Comparison of ENCODE assay signal across 1 cellular context in the genomic region with DNA sequence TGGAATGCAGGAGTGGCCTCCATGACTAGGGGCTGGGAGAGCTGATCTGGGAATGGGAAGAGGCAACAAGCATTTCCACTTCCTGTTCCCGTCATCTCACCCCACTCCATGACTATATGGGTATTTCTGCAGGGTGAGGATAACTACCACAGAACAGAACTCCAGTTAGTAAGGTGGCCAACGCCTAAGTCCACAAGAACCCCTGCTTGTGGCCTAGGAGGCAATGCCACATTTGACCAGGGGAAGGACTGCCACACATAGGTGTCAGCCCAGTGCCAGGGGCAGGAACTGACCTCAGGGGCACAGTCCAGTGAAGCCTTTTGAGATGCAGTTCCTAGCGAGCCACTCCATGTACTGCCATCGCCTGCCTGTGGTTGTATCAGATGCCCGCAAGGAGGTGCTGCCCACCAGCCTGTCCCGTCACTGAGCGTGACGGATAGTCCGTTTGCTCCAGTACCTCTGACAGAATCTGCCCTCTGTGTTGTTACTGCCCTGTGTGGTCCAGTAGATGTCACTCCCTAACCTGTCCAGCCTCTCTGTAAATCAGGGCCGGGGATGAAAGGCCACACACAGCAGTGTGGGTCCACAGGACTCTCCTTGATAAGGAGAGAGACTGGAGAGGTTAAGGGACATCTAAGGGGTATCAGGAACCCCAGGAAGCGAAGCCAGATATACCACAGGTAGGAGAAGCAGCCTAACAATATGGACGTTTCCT.
TF ChIP-seq lines count a peak whose summit lies in the region.

No MANE protein-coding gene starts in this region.

TF ChIP-seq in HepG2, 621 proteins besides CTCF, POLR2A, EP300 and RAD21 (continued from another document and continues in another):
- peak; percentile 25; the same call in 1 of the 2 replicates for TF ChIP-seq ZFP1 (CRISPR knock-in tag; IDR thresholded peaks at IDR 0.05)
- TF ChIP-seq SSRP1 (CRISPR knock-in tag; IDR thresholded peaks at IDR 0.05), result peak; percentile 88; the same call in 1 of the 2 replicates
- TF ChIP-seq, protein P1, sequence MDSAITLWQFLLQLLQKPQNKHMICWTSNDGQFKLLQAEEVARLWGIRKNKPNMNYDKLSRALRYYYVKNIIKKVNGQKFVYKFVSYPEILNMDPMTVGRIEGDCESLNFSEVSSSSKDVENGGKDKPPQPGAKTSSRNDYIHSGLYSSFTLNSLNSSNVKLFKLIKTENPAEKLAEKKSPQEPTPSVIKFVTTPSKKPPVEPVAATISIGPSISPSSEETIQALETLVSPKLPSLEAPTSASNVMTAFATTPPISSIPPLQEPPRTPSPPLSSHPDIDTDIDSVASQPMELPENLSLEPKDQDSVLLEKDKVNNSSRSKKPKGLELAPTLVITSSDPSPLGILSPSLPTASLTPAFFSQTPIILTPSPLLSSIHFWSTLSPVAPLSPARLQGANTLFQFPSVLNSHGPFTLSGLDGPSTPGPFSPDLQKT (CRISPR knock-in tag; IDR thresholded peaks at IDR 0.05; ENCODE audit: borderline replicate concordance), result no peak
- TF ChIP-seq SMC3 (IDR thresholded peaks at IDR 0.05; ENCODE audit: low read length), result peak; percentile 90
- TF ChIP-seq, protein P2, sequence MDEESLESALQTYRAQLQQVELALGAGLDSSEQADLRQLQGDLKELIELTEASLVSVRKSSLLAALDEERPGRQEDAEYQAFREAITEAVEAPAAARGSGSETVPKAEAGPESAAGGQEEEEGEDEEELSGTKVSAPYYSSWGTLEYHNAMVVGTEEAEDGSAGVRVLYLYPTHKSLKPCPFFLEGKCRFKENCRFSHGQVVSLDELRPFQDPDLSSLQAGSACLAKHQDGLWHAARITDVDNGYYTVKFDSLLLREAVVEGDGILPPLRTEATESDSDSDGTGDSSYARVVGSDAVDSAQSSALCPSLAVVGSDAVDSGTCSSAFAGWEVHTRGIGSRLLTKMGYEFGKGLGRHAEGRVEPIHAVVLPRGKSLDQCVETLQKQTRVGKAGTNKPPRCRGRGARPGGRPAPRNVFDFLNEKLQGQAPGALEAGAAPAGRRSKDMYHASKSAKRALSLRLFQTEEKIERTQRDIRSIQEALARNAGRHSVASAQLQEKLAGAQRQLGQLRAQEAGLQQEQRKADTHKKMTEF (CRISPR knock-in tag; IDR thresholded peaks at IDR 0.05), result peak; percentile 51; the same call in 1 of the 2 replicates
- TF ChIP-seq, protein P3, sequence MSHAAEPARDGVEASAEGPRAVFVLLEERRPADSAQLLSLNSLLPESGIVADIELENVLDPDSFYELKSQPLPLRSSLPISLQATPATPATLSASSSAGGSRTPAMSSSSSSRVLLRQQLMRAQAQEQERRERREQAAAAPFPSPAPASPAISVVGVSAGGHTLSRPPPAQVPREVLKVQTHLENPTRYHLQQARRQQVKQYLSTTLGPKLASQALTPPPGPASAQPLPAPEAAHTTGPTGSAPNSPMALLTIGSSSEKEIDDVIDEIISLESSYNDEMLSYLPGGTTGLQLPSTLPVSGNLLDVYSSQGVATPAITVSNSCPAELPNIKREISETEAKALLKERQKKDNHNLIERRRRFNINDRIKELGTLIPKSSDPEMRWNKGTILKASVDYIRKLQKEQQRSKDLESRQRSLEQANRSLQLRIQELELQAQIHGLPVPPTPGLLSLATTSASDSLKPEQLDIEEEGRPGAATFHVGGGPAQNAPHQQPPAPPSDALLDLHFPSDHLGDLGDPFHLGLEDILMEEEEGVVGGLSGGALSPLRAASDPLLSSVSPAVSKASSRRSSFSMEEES (CRISPR knock-in tag; IDR thresholded peaks at IDR 0.05), result 0 out of 2 replicates have a peak, but pooled peaks have one; percentile 34
- peak; percentile 20; the same call in 1 of the 2 replicates for TF ChIP-seq GATA4 (IDR thresholded peaks at IDR 0.05; ENCODE audit: borderline replicate concordance, low read depth)
- TF ChIP-seq HNRNPUL1 (IDR thresholded peaks at IDR 0.05; ENCODE audit: low read depth, low read length), result no peak
- TF ChIP-seq, protein P4, sequence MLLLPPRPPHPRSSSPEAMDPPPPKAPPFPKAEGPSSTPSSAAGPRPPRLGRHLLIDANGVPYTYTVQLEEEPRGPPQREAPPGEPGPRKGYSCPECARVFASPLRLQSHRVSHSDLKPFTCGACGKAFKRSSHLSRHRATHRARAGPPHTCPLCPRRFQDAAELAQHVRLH (CRISPR knock-in tag; IDR thresholded peaks at IDR 0.05; ENCODE audit: borderline replicate concordance, low read depth), result peak; percentile 51; the same call in 1 of the 2 replicates
- TF ChIP-seq, protein P5, sequence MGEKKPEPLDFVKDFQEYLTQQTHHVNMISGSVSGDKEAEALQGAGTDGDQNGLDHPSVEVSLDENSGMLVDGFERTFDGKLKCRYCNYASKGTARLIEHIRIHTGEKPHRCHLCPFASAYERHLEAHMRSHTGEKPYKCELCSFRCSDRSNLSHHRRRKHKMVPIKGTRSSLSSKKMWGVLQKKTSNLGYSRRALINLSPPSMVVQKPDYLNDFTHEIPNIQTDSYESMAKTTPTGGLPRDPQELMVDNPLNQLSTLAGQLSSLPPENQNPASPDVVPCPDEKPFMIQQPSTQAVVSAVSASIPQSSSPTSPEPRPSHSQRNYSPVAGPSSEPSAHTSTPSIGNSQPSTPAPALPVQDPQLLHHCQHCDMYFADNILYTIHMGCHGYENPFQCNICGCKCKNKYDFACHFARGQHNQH (CRISPR knock-in tag; IDR thresholded peaks at IDR 0.05), result peak; percentile 59
- TF ChIP-seq HMG20B (CRISPR knock-in tag; conservative IDR thresholded peaks at IDR 0.05), result peak; percentile 77
- TF ChIP-seq POGZ (CRISPR knock-in tag; IDR thresholded peaks at IDR 0.05), result peak; percentile 55
- TF ChIP-seq TMF1 (CRISPR knock-in tag; IDR thresholded peaks at IDR 0.05; ENCODE audit: low read depth), result 0 out of 2 replicates have a peak, but pooled peaks have one; percentile 50
- TF ChIP-seq MIER3 (CRISPR knock-in tag; IDR thresholded peaks at IDR 0.05; ENCODE audit: borderline replicate concordance), result peak; percentile 37; the same call in 1 of the 2 replicates
- TF ChIP-seq, protein P6, sequence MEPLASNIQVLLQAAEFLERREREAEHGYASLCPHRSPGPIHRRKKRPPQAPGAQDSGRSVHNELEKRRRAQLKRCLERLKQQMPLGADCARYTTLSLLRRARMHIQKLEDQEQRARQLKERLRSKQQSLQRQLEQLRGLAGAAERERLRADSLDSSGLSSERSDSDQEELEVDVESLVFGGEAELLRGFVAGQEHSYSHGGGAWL (CRISPR knock-in tag; IDR thresholded peaks at IDR 0.05), result peak; percentile 61; the same call in 1 of the 2 replicates
- peak; percentile 63; the same call in 1 of the 2 replicates for TF ChIP-seq ZBTB38 (CRISPR knock-in tag; IDR thresholded peaks at IDR 0.05)
- TF ChIP-seq, protein P7, sequence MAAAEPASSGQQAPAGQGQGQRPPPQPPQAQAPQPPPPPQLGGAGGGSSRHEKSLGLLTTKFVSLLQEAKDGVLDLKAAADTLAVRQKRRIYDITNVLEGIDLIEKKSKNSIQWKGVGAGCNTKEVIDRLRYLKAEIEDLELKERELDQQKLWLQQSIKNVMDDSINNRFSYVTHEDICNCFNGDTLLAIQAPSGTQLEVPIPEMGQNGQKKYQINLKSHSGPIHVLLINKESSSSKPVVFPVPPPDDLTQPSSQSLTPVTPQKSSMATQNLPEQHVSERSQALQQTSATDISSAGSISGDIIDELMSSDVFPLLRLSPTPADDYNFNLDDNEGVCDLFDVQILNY (CRISPR knock-in tag; conservative IDR thresholded peaks at IDR 0.05), result no peak
- peak; percentile 83 for TF ChIP-seq ZSCAN31 (CRISPR knock-in tag; IDR thresholded peaks at IDR 0.05; ENCODE audit: low read depth)
- TF ChIP-seq MED1 (CRISPR knock-in tag; IDR thresholded peaks at IDR 0.05), result peak; percentile 48; the same call in 1 of the 2 replicates
- TF ChIP-seq, protein P8, sequence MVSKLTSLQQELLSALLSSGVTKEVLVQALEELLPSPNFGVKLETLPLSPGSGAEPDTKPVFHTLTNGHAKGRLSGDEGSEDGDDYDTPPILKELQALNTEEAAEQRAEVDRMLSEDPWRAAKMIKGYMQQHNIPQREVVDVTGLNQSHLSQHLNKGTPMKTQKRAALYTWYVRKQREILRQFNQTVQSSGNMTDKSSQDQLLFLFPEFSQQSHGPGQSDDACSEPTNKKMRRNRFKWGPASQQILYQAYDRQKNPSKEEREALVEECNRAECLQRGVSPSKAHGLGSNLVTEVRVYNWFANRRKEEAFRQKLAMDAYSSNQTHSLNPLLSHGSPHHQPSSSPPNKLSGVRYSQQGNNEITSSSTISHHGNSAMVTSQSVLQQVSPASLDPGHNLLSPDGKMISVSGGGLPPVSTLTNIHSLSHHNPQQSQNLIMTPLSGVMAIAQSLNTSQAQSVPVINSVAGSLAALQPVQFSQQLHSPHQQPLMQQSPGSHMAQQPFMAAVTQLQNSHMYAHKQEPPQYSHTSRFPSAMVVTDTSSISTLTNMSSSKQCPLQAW (CRISPR knock-in tag; IDR thresholded peaks at IDR 0.05), result peak; percentile 39; the same call in 1 of the 2 replicates
- TF ChIP-seq ZNF652 (CRISPR knock-in tag; IDR thresholded peaks at IDR 0.05; ENCODE audit: borderline replicate concordance, low read depth), result no peak
- TF ChIP-seq RBAK (CRISPR knock-in tag; IDR thresholded peaks at IDR 0.05), result no peak
- TF ChIP-seq, protein P9, sequence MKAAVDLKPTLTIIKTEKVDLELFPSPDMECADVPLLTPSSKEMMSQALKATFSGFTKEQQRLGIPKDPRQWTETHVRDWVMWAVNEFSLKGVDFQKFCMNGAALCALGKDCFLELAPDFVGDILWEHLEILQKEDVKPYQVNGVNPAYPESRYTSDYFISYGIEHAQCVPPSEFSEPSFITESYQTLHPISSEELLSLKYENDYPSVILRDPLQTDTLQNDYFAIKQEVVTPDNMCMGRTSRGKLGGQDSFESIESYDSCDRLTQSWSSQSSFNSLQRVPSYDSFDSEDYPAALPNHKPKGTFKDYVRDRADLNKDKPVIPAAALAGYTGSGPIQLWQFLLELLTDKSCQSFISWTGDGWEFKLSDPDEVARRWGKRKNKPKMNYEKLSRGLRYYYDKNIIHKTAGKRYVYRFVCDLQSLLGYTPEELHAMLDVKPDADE (CRISPR knock-in tag; IDR thresholded peaks at IDR 0.05), result no peak
- peak; percentile 15 for TF ChIP-seq HNRNPLL (IDR thresholded peaks at IDR 0.05; ENCODE audit: low read depth, low read length, poor library complexity, severe bottlenecking)
- peak; percentile 96 for TF ChIP-seq GFI1 (CRISPR knock-in tag; IDR thresholded peaks at IDR 0.05; ENCODE audit: borderline replicate concordance)
- TF ChIP-seq, protein P10, sequence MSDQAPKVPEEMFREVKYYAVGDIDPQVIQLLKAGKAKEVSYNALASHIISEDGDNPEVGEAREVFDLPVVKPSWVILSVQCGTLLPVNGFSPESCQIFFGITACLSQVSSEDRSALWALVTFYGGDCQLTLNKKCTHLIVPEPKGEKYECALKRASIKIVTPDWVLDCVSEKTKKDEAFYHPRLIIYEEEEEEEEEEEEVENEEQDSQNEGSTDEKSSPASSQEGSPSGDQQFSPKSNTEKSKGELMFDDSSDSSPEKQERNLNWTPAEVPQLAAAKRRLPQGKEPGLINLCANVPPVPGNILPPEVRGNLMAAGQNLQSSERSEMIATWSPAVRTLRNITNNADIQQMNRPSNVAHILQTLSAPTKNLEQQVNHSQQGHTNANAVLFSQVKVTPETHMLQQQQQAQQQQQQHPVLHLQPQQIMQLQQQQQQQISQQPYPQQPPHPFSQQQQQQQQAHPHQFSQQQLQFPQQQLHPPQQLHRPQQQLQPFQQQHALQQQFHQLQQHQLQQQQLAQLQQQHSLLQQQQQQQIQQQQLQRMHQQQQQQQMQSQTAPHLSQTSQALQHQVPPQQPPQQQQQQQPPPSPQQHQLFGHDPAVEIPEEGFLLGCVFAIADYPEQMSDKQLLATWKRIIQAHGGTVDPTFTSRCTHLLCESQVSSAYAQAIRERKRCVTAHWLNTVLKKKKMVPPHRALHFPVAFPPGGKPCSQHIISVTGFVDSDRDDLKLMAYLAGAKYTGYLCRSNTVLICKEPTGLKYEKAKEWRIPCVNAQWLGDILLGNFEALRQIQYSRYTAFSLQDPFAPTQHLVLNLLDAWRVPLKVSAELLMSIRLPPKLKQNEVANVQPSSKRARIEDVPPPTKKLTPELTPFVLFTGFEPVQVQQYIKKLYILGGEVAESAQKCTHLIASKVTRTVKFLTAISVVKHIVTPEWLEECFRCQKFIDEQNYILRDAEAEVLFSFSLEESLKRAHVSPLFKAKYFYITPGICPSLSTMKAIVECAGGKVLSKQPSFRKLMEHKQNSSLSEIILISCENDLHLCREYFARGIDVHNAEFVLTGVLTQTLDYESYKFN (CRISPR knock-in tag; conservative IDR thresholded peaks at IDR 0.05), result peak; percentile 60
- TF ChIP-seq, protein P11, sequence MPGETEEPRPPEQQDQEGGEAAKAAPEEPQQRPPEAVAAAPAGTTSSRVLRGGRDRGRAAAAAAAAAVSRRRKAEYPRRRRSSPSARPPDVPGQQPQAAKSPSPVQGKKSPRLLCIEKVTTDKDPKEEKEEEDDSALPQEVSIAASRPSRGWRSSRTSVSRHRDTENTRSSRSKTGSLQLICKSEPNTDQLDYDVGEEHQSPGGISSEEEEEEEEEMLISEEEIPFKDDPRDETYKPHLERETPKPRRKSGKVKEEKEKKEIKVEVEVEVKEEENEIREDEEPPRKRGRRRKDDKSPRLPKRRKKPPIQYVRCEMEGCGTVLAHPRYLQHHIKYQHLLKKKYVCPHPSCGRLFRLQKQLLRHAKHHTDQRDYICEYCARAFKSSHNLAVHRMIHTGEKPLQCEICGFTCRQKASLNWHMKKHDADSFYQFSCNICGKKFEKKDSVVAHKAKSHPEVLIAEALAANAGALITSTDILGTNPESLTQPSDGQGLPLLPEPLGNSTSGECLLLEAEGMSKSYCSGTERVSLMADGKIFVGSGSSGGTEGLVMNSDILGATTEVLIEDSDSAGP (CRISPR knock-in tag; IDR thresholded peaks at IDR 0.05; ENCODE audit: borderline replicate concordance), result peak; percentile 85
- no peak for TF ChIP-seq ZSCAN22 (CRISPR knock-in tag; IDR thresholded peaks at IDR 0.05)
- peak; percentile 53; the same call in 1 of the 2 replicates for TF ChIP-seq ZSCAN21 (CRISPR knock-in tag; IDR thresholded peaks at IDR 0.05; ENCODE audit: borderline replicate concordance)
- TF ChIP-seq, protein P12, sequence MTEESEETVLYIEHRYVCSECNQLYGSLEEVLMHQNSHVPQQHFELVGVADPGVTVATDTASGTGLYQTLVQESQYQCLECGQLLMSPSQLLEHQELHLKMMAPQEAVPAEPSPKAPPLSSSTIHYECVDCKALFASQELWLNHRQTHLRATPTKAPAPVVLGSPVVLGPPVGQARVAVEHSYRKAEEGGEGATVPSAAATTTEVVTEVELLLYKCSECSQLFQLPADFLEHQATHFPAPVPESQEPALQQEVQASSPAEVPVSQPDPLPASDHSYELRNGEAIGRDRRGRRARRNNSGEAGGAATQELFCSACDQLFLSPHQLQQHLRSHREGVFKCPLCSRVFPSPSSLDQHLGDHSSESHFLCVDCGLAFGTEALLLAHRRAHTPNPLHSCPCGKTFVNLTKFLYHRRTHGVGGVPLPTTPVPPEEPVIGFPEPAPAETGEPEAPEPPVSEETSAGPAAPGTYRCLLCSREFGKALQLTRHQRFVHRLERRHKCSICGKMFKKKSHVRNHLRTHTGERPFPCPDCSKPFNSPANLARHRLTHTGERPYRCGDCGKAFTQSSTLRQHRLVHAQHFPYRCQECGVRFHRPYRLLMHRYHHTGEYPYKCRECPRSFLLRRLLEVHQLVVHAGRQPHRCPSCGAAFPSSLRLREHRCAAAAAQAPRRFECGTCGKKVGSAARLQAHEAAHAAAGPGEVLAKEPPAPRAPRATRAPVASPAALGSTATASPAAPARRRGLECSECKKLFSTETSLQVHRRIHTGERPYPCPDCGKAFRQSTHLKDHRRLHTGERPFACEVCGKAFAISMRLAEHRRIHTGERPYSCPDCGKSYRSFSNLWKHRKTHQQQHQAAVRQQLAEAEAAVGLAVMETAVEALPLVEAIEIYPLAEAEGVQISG (CRISPR knock-in tag; IDR thresholded peaks at IDR 0.05), result peak; percentile 59; the same call in 1 of the 2 replicates
